In the genomic region with DNA sequence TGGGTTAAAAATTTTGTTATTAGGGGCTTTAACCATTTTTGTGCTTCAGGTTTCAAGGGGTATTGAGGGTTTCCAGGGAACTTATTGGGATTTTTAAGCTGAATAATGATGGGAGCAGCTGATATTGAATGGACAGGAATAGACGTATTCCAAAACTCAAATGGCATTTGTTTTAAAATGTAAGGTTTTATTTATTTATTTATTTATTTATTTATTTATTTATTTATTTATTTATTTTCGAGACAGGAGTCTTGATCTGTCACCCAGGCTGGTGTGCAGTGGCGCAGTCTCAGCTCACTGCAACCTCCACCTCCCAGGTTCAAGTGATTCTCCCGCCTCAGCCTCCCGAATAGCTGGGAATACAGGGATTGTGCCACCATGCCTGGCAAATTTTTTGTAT, we compare ENCODE assay signal across 35 cellular contexts.
"Had no signal": no experiment of that assay in that cellular context is flagged by ENCODE, and none has a peak within 500 bp of the region (broad histone marks: within the 10 kb centered on the region; RNA-seq: fewer than 3 reads in every experiment).

No MANE protein-coding gene starts in this region.

- H3K36me3 ChIP-seq: MG63 had no signal

- H3K27me3 ChIP-seq: MG63 had no signal

- H3K4me3 ChIP-seq: MG63 had no signal

- DNase-seq: Karpas-422, Kasumi-1, MG63, MM.1S, MV-4-11, NCI-H1048, NCI-H1092, NCI-H1092 treated with DMSO at 0.1 percent for 48 hours, NCI-H1105, NCI-H1105 treated with DMSO at 0.1 percent for 48 hours, NCI-H1417, NCI-H1417 treated with DMSO at 0.1 percent for 48 hours, NCI-H1436, NCI-H1436 treated with DMSO at 0.1 percent for 48 hours, NCI-H146, NCI-H1694, NCI-H1694 treated with DMSO at 0.1 percent for 48 hours, NCI-H187, NCI-H187 treated with DMSO at 0.1 percent for 48 hours, NCI-H1930, NCI-H2029, NCI-H2029 treated with DMSO at 0.1 percent for 48 hours, NCI-H2081, NCI-H2081 treated with DMSO at 0.1 percent for 48 hours, NCI-H2107, NCI-H2171, NCI-H2171 treated with DMSO at 0.1 percent for 48 hours, NCI-H2227 treated with DMSO at 0.1 percent for 48 hours, NCI-H226, NCI-H345, NCI-H446, NCI-H446 treated with DMSO at 0.1 percent for 48 hours, NCI-H510A, NCI-H510A treated with DMSO at 0.1 percent for 48 hours, NCI-H524 had no signal
